In the genomic region with DNA sequence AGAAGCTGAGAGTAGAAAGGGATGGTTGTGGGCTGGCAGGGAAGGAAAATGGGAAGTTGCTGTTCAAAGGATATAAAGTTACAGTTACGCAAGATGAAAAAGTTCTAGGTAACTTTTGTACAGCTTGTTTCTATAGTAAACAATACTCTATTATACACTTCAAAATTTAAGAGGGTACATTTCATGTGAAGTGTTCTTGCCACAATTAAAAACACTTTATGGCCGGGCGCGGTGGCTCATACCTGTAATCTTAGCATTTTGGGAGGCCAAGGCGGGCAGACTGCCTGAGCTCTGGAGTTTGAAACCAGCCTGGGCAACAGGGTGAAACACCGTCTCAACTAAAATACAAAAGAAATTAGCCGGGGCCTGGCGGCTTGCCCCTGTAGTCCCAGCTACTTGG, we compare ENCODE assay signal across 18 cellular contexts.
"Had no signal": no experiment of that assay in that cellular context is flagged by ENCODE, and none has a peak within 500 bp of the region (broad histone marks: within the 10 kb centered on the region; RNA-seq: fewer than 3 reads in every experiment).

No MANE protein-coding gene starts in this region.

- H3K27ac ChIP-seq: HL-60, KMS-11, SJSA1, SK-N-MC had no signal

- H3K36me3 Mint-ChIP-seq: IgD-negative memory B cell had no signal

- DNase-seq: NCI-H1092 treated with DMSO at 0.1 percent for 48 hours, NCI-H1436, NCI-H187, NCI-H2029, NCI-H2081 treated with DMSO at 0.1 percent for 48 hours, NCI-H2227 treated with DMSO at 0.1 percent for 48 hours, NCI-H524, NCI-H69, NCI-H774, Right ventricle myocardium superior, RPMI8226, SIG-M5 had no signal

- H3K27ac Mint-ChIP-seq: IgD-negative memory B cell had no signal

- H3K36me3 ChIP-seq: SJSA1 had no signal

- H3K4me1 ChIP-seq: SJSA1 had no signal

- H3K27me3 Mint-ChIP-seq: IgD-negative memory B cell had no signal

- H3K9me3 ChIP-seq: SJSA1 had no signal

- ATAC-seq: K562 had no signal

- H3K27me3 ChIP-seq: SJSA1 had no signal

- H3K4me1 Mint-ChIP-seq: IgD-negative memory B cell had no signal

- H3K4me3 Mint-ChIP-seq: IgD-negative memory B cell had no signal

- H3K4me3 ChIP-seq: K562, SJSA1, SK-N-MC had no signal
